ENCODE assay signal across 9 cellular contexts in genomic region chr13:107203146-107203847, GRCh38.
DNase-seq lines count a peak whose midpoint lies in the region; ATAC-seq and TF ChIP-seq lines count a peak whose summit lies in the region.
"Had no signal": no experiment of that assay in that cellular context is flagged by ENCODE, and none has a peak within 500 bp of the region (broad histone marks: within the 10 kb centered on the region; RNA-seq: fewer than 3 reads in every experiment).

No MANE protein-coding gene starts in this region.

- H3K14ac ChIP-seq in neuronal stem cell (ENCODE audit: low read length) = no peak overlapping the region

- no peak overlapping the region for H3K4me3 Mint-ChIP-seq in activated T-cell treated with anti-CD3 and anti-CD28 coated beads, Interleukin-2, amount 50 U/mL, for 4 hours
- H3K4me3 Mint-ChIP-seq: stimulated activated naive B cell treated with anti-CD40 and anti-IgM and Interleukin-4, amounts not matched to agents 10 μg/mL and 1 μg/mL and 100 μg/mL, for 72 hours had no signal

- H3K36me3 ChIP-seq in neuronal stem cell (replicated peaks in 1 of 2; ENCODE audit: control insufficient read depth in 2 of 2, insufficient read depth in 2 of 2, low read length in 2 of 2) = no peaks in the 10 kb centered on the region

- TF ChIP-seq CTCF in GM12875 (IDR thresholded peaks at IDR 0.05; ENCODE audit: borderline replicate concordance, insufficient read depth, low read depth, low read length) = peak; percentile 49; the same call in 1 of the 2 replicates

- H2BK15ac ChIP-seq in neuronal stem cell (ENCODE audit: low read length) = no peak overlapping the region

- H2AK5ac ChIP-seq in neuronal stem cell (ENCODE audit: low read depth, low read length) = no peak overlapping the region

- H3K27me3 ChIP-seq in neuronal stem cell (ENCODE audit: control insufficient read depth in 3 of 3, insufficient read depth in 3 of 3, low read depth in 1 of 3, low read length in 3 of 3) = no peaks in the 10 kb centered on the region

- H3K36me3 Mint-ChIP-seq in activated T-cell treated with anti-CD3 and anti-CD28 coated beads, Interleukin-2, amount 50 U/mL, for 4 hours (ENCODE audit: insufficient read depth) = no peaks in the 10 kb centered on the region
- H3K36me3 Mint-ChIP-seq: stimulated activated naive B cell treated with anti-CD40 and anti-IgM and Interleukin-4, amounts not matched to agents 10 μg/mL and 1 μg/mL and 100 μg/mL, for 72 hours had no signal

- H3K18ac ChIP-seq in neuronal stem cell (ENCODE audit: low read length) = no peak overlapping the region

- H3K4me2 ChIP-seq in neuronal stem cell (ENCODE audit: insufficient read depth, low read length, poor library complexity, severe bottlenecking) = no peak overlapping the region

- H3K4me3 ChIP-seq in GM12875 (ENCODE audit: low read depth, low read length) = no peak overlapping the region
- no peak overlapping the region for H3K4me3 ChIP-seq in neuronal stem cell (ENCODE audit: low read length in 2 of 2)

- H3K9ac ChIP-seq in neuronal stem cell (ENCODE audit: low read depth, low read length, poor library complexity) = no peak overlapping the region

- no peak overlapping the region for H4K8ac ChIP-seq in neuronal stem cell (ENCODE audit: low read depth, low read length)

- peak overlapping the region; percentile 65 for H2AFZ ChIP-seq in neuronal stem cell (ENCODE audit: low read length)

- no peaks in the 10 kb centered on the region for H3K9me3 Mint-ChIP-seq in activated T-cell treated with anti-CD3 and anti-CD28 coated beads, Interleukin-2, amount 50 U/mL, for 4 hours
- H3K9me3 Mint-ChIP-seq: stimulated activated naive B cell treated with anti-CD40 and anti-IgM and Interleukin-4, amounts not matched to agents 10 μg/mL and 1 μg/mL and 100 μg/mL, for 72 hours had no signal

- no CpG with 5 or more reads among the region's 11 CpGs for WGBS in neuronal stem cell (ENCODE audit: extremely low coverage in 2 of 2, insufficient read length in 2 of 2, insufficient replicate concordance in 1 of 2), 2 donors

- no peak overlapping the region for H2BK5ac ChIP-seq in neuronal stem cell (ENCODE audit: low read length)

- no peak for ATAC-seq in activated T-cell treated with anti-CD3 and anti-CD28 coated beads, Interleukin-2, amount 50 U/mL, for 4 hours

- no peak overlapping the region for H3K27ac ChIP-seq in neuronal stem cell (replicated peaks; ENCODE audit: low read length)

- H3K79me1 ChIP-seq in neuronal stem cell (ENCODE audit: low read depth, low read length) = no peaks in the 10 kb centered on the region

- H3K9me3 ChIP-seq in neuronal stem cell (replicated peaks in 1 of 2; ENCODE audit: control insufficient read depth in 2 of 2, insufficient read depth in 1 of 2, low read depth in 1 of 2, low read length in 2 of 2) = no peaks in the 10 kb centered on the region

- peak; percentile 18 for DNase-seq in HT1080 (ENCODE audit: low read depth)
- DNase-seq in ecto neural progenitor cell (ENCODE audit: low spot score) = peak; percentile 63
- DNase-seq in neuronal stem cell (ENCODE audit: low spot score) = peak; percentile 27
- no peak for DNase-seq in NCI-H2029 (lab: John Stamatoyannopoulos, UW)
- DNase-seq in activated T-cell treated with anti-CD3 and anti-CD28 coated beads, Interleukin-2, amount 50 U/mL, for 4 hours = no peak
- no peak for DNase-seq in anterior cingulate cortex (lab: John Stamatoyannopoulos, UW)
- DNase-seq in RPMI8226 = no peak
- DNase-seq: stimulated activated naive B cell treated with anti-CD40 and anti-IgM and Interleukin-4, amounts not matched to agents 10 μg/mL and 1 μg/mL and 100 μg/mL, for 72 hours had no signal

- no peak overlapping the region for H3K23ac ChIP-seq in neuronal stem cell (ENCODE audit: low read depth, low read length, poor library complexity)

- peaks cover 1 to 4% of the 10 kb centered on the region in 2 donors for H3K4me1 ChIP-seq in neuronal stem cell (ENCODE audit: control insufficient read depth in 2 of 2, insufficient read depth in 1 of 2, low read depth in 1 of 2, low read length in 2 of 2)

- H4K91ac ChIP-seq in neuronal stem cell (ENCODE audit: low read depth, low read length, poor library complexity) = no peak overlapping the region

- H3K4ac ChIP-seq in neuronal stem cell (ENCODE audit: low read length) = no peak overlapping the region

- H2BK120ac ChIP-seq in neuronal stem cell (ENCODE audit: low read depth, low read length) = no peak overlapping the region

- H2BK12ac ChIP-seq in neuronal stem cell (ENCODE audit: low read length) = no peak overlapping the region

- no peaks in the 10 kb centered on the region for H3K4me1 Mint-ChIP-seq in activated T-cell treated with anti-CD3 and anti-CD28 coated beads, Interleukin-2, amount 50 U/mL, for 4 hours (ENCODE audit: low read depth)

- H3K27me3 Mint-ChIP-seq in activated T-cell treated with anti-CD3 and anti-CD28 coated beads, Interleukin-2, amount 50 U/mL, for 4 hours (ENCODE audit: low read depth) = peaks cover 2% of the 10 kb centered on the region

Comparison
In these comparisons a context has a peak if more than half of its experiments do, and no peak if none do; other contexts are left out.
1. DNase-seq: peak in HT1080 (single experiment), ecto neural progenitor cell (single experiment) and neuronal stem cell (single experiment); none in NCI-H2029 (single experiment), activated T-cell treated with anti-CD3 and anti-CD28 coated beads, Interleukin-2, amount 50 U/mL, for 4 hours (single experiment), anterior cingulate cortex (0 of 58) and RPMI8226 (single experiment).